11 cellular contexts compared by ENCODE assay signal in the genomic region with DNA sequence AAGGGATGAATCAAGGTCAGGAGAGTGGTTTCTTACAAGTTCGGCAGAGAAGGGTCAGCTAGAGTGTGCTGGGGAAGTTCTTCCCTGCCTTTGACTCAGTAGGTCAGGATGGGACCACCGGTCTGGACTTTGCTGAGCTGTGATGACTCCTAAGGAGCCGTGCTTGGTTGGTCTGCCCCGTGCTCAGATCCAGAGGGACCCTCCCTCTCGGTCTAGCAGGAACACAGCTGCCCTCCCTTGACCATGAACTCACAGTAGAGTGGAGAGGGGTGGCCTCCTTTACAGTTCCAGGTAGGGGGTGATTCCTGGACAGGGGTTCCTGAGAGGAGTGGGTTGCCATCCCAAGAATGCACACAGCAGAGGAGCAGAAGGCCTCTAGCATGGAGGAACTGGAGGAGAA. TPM values are rescaled to one million over a fixed set of nuclear protein-coding genes. Genes with fewer than 3 reads are reported as not detected.
A peak's percentile ranks its signal among the peaks of the same experiment; 100 is the strongest.
DNase-seq lines count a peak whose midpoint lies in the region; ATAC-seq and TF ChIP-seq lines count a peak whose summit lies in the region.
"Had no signal": no experiment of that assay in that cellular context is flagged by ENCODE, and none has a peak within 500 bp of the region (broad histone marks: within the 10 kb centered on the region; RNA-seq: fewer than 3 reads in every experiment).

No MANE protein-coding gene starts in this region.

- TF ChIP-seq EP300 in SK-N-SH (IDR thresholded peaks at IDR 0.05; ENCODE audit: borderline replicate concordance in 1 of 2, low read depth in 1 of 2, low read length in 1 of 2): no peak

- CTCF ChIA-PET in SK-N-SH (lab: Yijun Ruan, JAX): interaction anchor here (0.9 to 4.5 kb wide), 3 partner anchors 9 to 86 kb away, joined by 4 to 34 read pairs (median 6); no protein-coding TSS in a partner anchor

- H3K27ac Mint-ChIP-seq in activated naive CD8-positive, alpha-beta T cell treated with anti-CD3 and anti-CD28 coated beads, Interleukin-2, amount 50 U/mL, for 24 hours: peak overlapping the region; percentile 98
- H3K27ac Mint-ChIP-seq in neural progenitor cell: peak overlapping the region; percentile 67

- H3K79me2 ChIP-seq in SK-N-SH (ENCODE audit: insufficient read depth): peaks cover 85% of the 10 kb centered on the region
- H3K79me2 ChIP-seq in neural progenitor cell (ENCODE audit: low read depth): peaks cover 87% of the 10 kb centered on the region

- H3K4me3 ChIP-seq in SK-N-SH (ENCODE audit: low read depth in 2 of 2, low read length in 1 of 2) (0 out of 4 replicates have a peak overlapping the region, but pooled peaks of 1 of the 2 experiments have one; percentile 27), neural progenitor cell (no peak overlapping the region)
- H3K4me3 ChIP-seq: SJSA1 had no signal

- H3K27me3 Mint-ChIP-seq in activated naive CD8-positive, alpha-beta T cell treated with anti-CD3 and anti-CD28 coated beads, Interleukin-2, amount 50 U/mL, for 24 hours: no peaks in the 10 kb centered on the region
- peaks cover 10% of the 10 kb centered on the region for H3K27me3 Mint-ChIP-seq in neural progenitor cell (ENCODE audit: insufficient read depth, low read depth)
- H3K27me3 Mint-ChIP-seq: naive B cell had no signal

- H3K4me2 ChIP-seq in SK-N-SH (peak overlapping the region; percentile 11; the same call in 1 of the 2 replicates), neural progenitor cell (no peak overlapping the region)

- H2AFZ ChIP-seq in SK-N-SH (ENCODE audit: low read depth) (no peak overlapping the region), neural progenitor cell (replicated peaks) (no peak overlapping the region)

- TF ChIP-seq CTCF in SK-N-SH (IDR thresholded peaks at IDR 0.05) (no peak), neural progenitor cell (IDR thresholded peaks at IDR 0.05) (no peak)

- peaks cover 87% of the 10 kb centered on the region for H3K4me1 Mint-ChIP-seq in activated naive CD8-positive, alpha-beta T cell treated with anti-CD3 and anti-CD28 coated beads, Interleukin-2, amount 50 U/mL, for 24 hours
- H3K4me1 Mint-ChIP-seq in neural progenitor cell: peaks cover 31% of the 10 kb centered on the region

- no peak for TF ChIP-seq RAD21 in SK-N-SH (IDR thresholded peaks at IDR 0.05; ENCODE audit: low read length)

- H3K9me3 Mint-ChIP-seq in activated naive CD8-positive, alpha-beta T cell treated with anti-CD3 and anti-CD28 coated beads, Interleukin-2, amount 50 U/mL, for 24 hours: no peaks in the 10 kb centered on the region
- no peaks in the 10 kb centered on the region for H3K9me3 Mint-ChIP-seq in neural progenitor cell
- H3K9me3 Mint-ChIP-seq: naive B cell had no signal

- H3F3A ChIP-seq in SK-N-SH (replicated peaks; ENCODE audit: insufficient read depth) (peaks cover 55% of the 10 kb centered on the region), neural progenitor cell (ENCODE audit: low read depth) (peaks cover 73% of the 10 kb centered on the region)

- H3K9me3 ChIP-seq in SK-N-SH (no peaks in the 10 kb centered on the region), KOPT-K1 (ENCODE audit: insufficient read depth, low read length, poor library complexity, severe bottlenecking) (no peaks in the 10 kb centered on the region), neural progenitor cell (ENCODE audit: low read depth) (no peaks in the 10 kb centered on the region)
- H3K9me3 ChIP-seq: SJSA1 had no signal

- no peak for DNase-seq in SK-N-SH
- no peak for DNase-seq in activated naive CD8-positive, alpha-beta T cell treated with anti-CD3 and anti-CD28 coated beads, Interleukin-2, amount 50 U/mL, for 24 hours
- DNase-seq in neural progenitor cell (ENCODE audit: low spot score): no peak
- DNase-seq in medulla oblongata (ENCODE audit: extremely low spot score): no peak
- DNase-seq in ecto neural progenitor cell (ENCODE audit: low spot score): no peak
- DNase-seq in amygdala (lab: John Stamatoyannopoulos, UW): no peak
- DNase-seq: naive B cell, substantia nigra had no signal

- WGBS in SK-N-SH (ENCODE audit: low lambda C conversion rate): 90% methylated on average over 3 of the region's 5 CpGs

- H3K4me1 ChIP-seq in SK-N-SH (ENCODE audit: control insufficient read depth in 1 of 2, insufficient read depth in 2 of 2, low read depth in 1 of 2, low read length in 1 of 2) (peaks cover 36 to 38% of the 10 kb centered on the region in 2 experiments), neural progenitor cell (peaks cover 23% of the 10 kb centered on the region)

- H3K36me3 Mint-ChIP-seq in activated naive CD8-positive, alpha-beta T cell treated with anti-CD3 and anti-CD28 coated beads, Interleukin-2, amount 50 U/mL, for 24 hours (ENCODE audit: low read depth): peaks cover 73% of the 10 kb centered on the region
- peaks cover 42% of the 10 kb centered on the region for H3K36me3 Mint-ChIP-seq in neural progenitor cell

- H4K20me1 ChIP-seq in SK-N-SH (ENCODE audit: insufficient read depth): peaks cover 82% of the 10 kb centered on the region
- H4K20me1 ChIP-seq in neural progenitor cell (ENCODE audit: low read depth): peaks cover 86% of the 10 kb centered on the region

- H3K27ac ChIP-seq in SK-N-SH (ENCODE audit: low read depth in 2 of 2, low read length in 1 of 2) (no peak overlapping the region), KOPT-K1 (ENCODE audit: low read depth, low read length, poor library complexity, severe bottlenecking) (peak overlapping the region; percentile 18), neural progenitor cell (no peak overlapping the region)
- H3K27ac ChIP-seq: SJSA1 had no signal

- no peaks in the 10 kb centered on the region for H3K9me2 ChIP-seq in SK-N-SH

- no peaks in the 10 kb centered on the region for H3K27me3 ChIP-seq in SK-N-SH (ENCODE audit: insufficient read depth)
- H3K27me3 ChIP-seq in neural progenitor cell: no peaks in the 10 kb centered on the region
- H3K27me3 ChIP-seq: SJSA1 had no signal

- H3K9ac ChIP-seq in SK-N-SH: peak overlapping the region; percentile 10; the same call in 1 of the 2 replicates
- no peak overlapping the region for H3K9ac ChIP-seq in neural progenitor cell

- POLR2A ChIA-PET in SK-N-SH (lab: Yijun Ruan, JAX): interaction anchor here (0.6 kb wide), 1 partner anchor 166 kb away, joined by 3 read pairs; no protein-coding TSS in a partner anchor

- H3K36me3 ChIP-seq in SK-N-SH (replicated peaks in 1 of 2; ENCODE audit: control insufficient read depth in 1 of 2, insufficient read depth in 2 of 2, low read length in 1 of 2) (peaks cover 68 to 82% of the 10 kb centered on the region in 2 experiments), KOPT-K1 (ENCODE audit: insufficient read depth, low read length) (peaks cover 87% of the 10 kb centered on the region), neural progenitor cell (peaks cover 19% of the 10 kb centered on the region)

- no peak for ATAC-seq in SK-N-SH treated with all-trans-retinoic acid at 6 μM for 48 hours
- no peak for ATAC-seq in activated naive CD8-positive, alpha-beta T cell treated with anti-CD3 and anti-CD28 coated beads, Interleukin-2, amount 50 U/mL, for 24 hours

- peak overlapping the region; percentile 94 for H3K4me3 Mint-ChIP-seq in activated naive CD8-positive, alpha-beta T cell treated with anti-CD3 and anti-CD28 coated beads, Interleukin-2, amount 50 U/mL, for 24 hours
- peak overlapping the region; percentile 62 for H3K4me3 Mint-ChIP-seq in neural progenitor cell

TF ChIP-seq in SK-N-SH, 30 proteins besides CTCF, POLR2A, EP300 and RAD21 (continues in another document):
- no peak for TF ChIP-seq MEF2A (IDR thresholded peaks at IDR 0.05; ENCODE audit: borderline replicate concordance, low read depth)
- TF ChIP-seq SIN3A (IDR thresholded peaks at IDR 0.05; ENCODE audit: borderline replicate concordance, low read depth, low read length): no peak
- no peak for TF ChIP-seq JUND (IDR thresholded peaks at IDR 0.05)
- TF ChIP-seq GABPA (IDR thresholded peaks at IDR 0.05; ENCODE audit: low read depth): no peak
- no peak for TF ChIP-seq FOXM1 (IDR thresholded peaks at IDR 0.05; ENCODE audit: low read depth)
- TF ChIP-seq TCF12 (IDR thresholded peaks at IDR 0.05): no peak
- TF ChIP-seq NRF1 (IDR thresholded peaks at IDR 0.05; ENCODE audit: low read depth, low read length): no peak
- no peak for TF ChIP-seq GATA2 (CRISPR knock-in tag; IDR thresholded peaks at IDR 0.05)

TF ChIP-seq in SK-N-SH treated with all-trans-retinoic acid at 6 μM for 48 hours, 23 proteins besides CTCF, POLR2A, EP300 and RAD21 (continues in another document):
- TF ChIP-seq ZFP30 (CRISPR knock-in tag; IDR thresholded peaks at IDR 0.05) (no peak), ZC3H10 (CRISPR knock-in tag; IDR thresholded peaks at IDR 0.05) (no peak), CSDC2 (CRISPR knock-in tag; IDR thresholded peaks at IDR 0.05) (no peak)

RNA-seq across cellular contexts. Expression of a gene that starts 4.3 kb away (rescaled TPM):
- polyA plus RNA-seq in SK-N-SH (2012; rRNA removed): 2,819 and 3,310 TPM in 2 replicates
- polyA plus RNA-seq in SK-N-SH (2012; cell fraction: cytosol; rRNA removed): 1,050 and 3,295 TPM in 2 replicates
- polyA plus RNA-seq in SK-N-SH (2012; cell fraction: nucleus; rRNA removed): 465 and 1,192 TPM in 2 replicates
- 1,422 and 2,398 TPM in 2 replicates for total RNA-seq in neural progenitor cell (ENCODE audit: low replicate concordance)

RNA-seq across cellular contexts. Expression of a gene that starts 12.7 kb away (rescaled TPM):
- polyA plus RNA-seq in SK-N-SH (2012; rRNA removed): 0.20 and 0.31 TPM in 2 replicates
- 0.08 and 0.12 TPM in 2 replicates for polyA plus RNA-seq in SK-N-SH (2012; cell fraction: cytosol; rRNA removed)
- polyA plus RNA-seq in SK-N-SH (2012; cell fraction: nucleus; rRNA removed): 0.23 and 0.28 TPM in 2 replicates
- 0.11 and 0.25 TPM in 2 replicates for total RNA-seq in neural progenitor cell (ENCODE audit: low replicate concordance)

RNA-seq across cellular contexts. Expression of a gene that starts 18.6 kb away (rescaled TPM):
- 67.3 and 102 TPM in 2 replicates for polyA plus RNA-seq in SK-N-SH (2012; rRNA removed)
- polyA plus RNA-seq in SK-N-SH (2012; cell fraction: cytosol; rRNA removed): 35.5 and 50.9 TPM in 2 replicates
- polyA plus RNA-seq in SK-N-SH (2012; cell fraction: nucleus; rRNA removed): 244 and 278 TPM in 2 replicates
- 10.9 and 25.2 TPM in 2 replicates for total RNA-seq in neural progenitor cell (ENCODE audit: low replicate concordance)

RNA-seq across cellular contexts. Expression of a gene that starts 19.5 kb away (rescaled TPM):
- not detected in 2 replicates for polyA plus RNA-seq in SK-N-SH (2012; rRNA removed)
- not detected in 2 replicates for polyA plus RNA-seq in SK-N-SH (2012; cell fraction: cytosol; rRNA removed)
- polyA plus RNA-seq in SK-N-SH (2012; cell fraction: nucleus; rRNA removed): not detected in 2 replicates
- total RNA-seq in neural progenitor cell (ENCODE audit: low replicate concordance): not detected in 2 replicates
- total RNA-seq: SJSA1 had no signal

RNA-seq across cellular contexts. Expression of a gene that starts 19.9 kb away (rescaled TPM):
- polyA plus RNA-seq in SK-N-SH (2012; rRNA removed): not detected in 2 replicates
- polyA plus RNA-seq in SK-N-SH (2012; cell fraction: cytosol; rRNA removed): not detected in 2 replicates
- polyA plus RNA-seq in SK-N-SH (2012; cell fraction: nucleus; rRNA removed): not detected in 2 replicates
- total RNA-seq in neural progenitor cell (ENCODE audit: low replicate concordance): not detected in 2 replicates
- total RNA-seq: SJSA1 had no signal
